Comparison of ENCODE assay signal across 8 cellular contexts in the genomic region with DNA sequence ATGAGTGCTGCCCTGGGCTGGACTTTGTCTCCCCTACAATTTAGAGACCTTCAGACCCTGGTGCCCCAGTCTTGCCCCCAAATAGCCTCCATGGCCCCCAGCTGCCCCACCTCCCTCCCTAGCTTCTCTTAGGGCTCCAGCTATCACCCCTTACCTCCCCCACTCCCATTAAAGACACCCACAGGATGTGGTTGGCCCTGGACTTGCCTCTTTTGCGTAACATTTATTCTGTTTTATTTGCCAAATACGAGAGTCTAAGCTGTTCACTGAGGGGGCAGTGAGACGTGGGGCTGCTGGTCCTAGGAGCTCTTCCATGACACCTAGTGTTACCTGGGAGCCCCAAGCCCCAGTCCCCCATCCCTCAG. TPM values are rescaled to one million over a fixed set of nuclear protein-coding genes. Genes with fewer than 3 reads are reported as not detected.
A peak's percentile ranks its signal among the peaks of the same experiment; 100 is the strongest.
DNase-seq lines count a peak whose midpoint lies in the region; ATAC-seq and TF ChIP-seq lines count a peak whose summit lies in the region.

No MANE protein-coding gene starts in this region.

- H3K36me3 Mint-ChIP-seq in osteocyte (ENCODE audit: unreplicated experiment), result peaks cover 22% of the 10 kb centered on the region

- peak overlapping the region; percentile 93 to 98 (median 96) for H3K27ac ChIP-seq in Peyer's patch

- DNase-seq in GM13976 (ENCODE audit: low spot score) (peak; percentile 32), Peyer's patch (peak; percentile 60 to 79 (median 72)), choroid plexus epithelial cell (ENCODE audit: low read depth) (peak; percentile 60), osteocyte (ENCODE audit: extremely low spot score, unreplicated experiment) (no peak), iPS-NIHi7 (ENCODE audit: extremely low spot score) (no peak), H7 (no peak)

- no peak for TF ChIP-seq POLR2A in Peyer's patch (IDR thresholded peaks at IDR 0.05)

- no peaks in the 10 kb centered on the region for H3K9me3 Mint-ChIP-seq in osteocyte (ENCODE audit: unreplicated experiment)

- no peaks in the 10 kb centered on the region for H3K9me3 ChIP-seq in Peyer's patch

- no peaks in the 10 kb centered on the region for H3K27me3 Mint-ChIP-seq in osteocyte (ENCODE audit: unreplicated experiment)

- peaks cover 0 to 54% (median 0%) of the 10 kb centered on the region in 3 donors for H3K36me3 ChIP-seq in Peyer's patch
- peaks cover 33% of the 10 kb centered on the region for H3K36me3 ChIP-seq in H7 (replicated peaks; ENCODE audit: control insufficient read depth, insufficient read depth, low read length)

- in situ Hi-C loops in GM13976 (cut with MboI; ENCODE audit: low sequenced_read_pairs, unreplicated experiment), result no loop called here

- peaks cover 51% of the 10 kb centered on the region for H3K4me1 Mint-ChIP-seq in osteocyte (ENCODE audit: unreplicated experiment)

- no peaks in the 10 kb centered on the region for H3K27me3 ChIP-seq in Peyer's patch
- peaks cover 3% of the 10 kb centered on the region; the same call in 1 of the 2 replicates for H3K27me3 ChIP-seq in H7 (ENCODE audit: control insufficient read depth, insufficient read depth, low read length)

- TF ChIP-seq CTCF in GM13976 (IDR thresholded peaks at IDR 0.05; ENCODE audit: borderline replicate concordance, control extremely low read depth, extremely low read depth, insufficient read depth, missing control alignments) (no peak), Peyer's patch (IDR thresholded peaks at IDR 0.05) (no peak), choroid plexus epithelial cell (conservative IDR thresholded peaks at IDR 0.05; ENCODE audit: low read depth, low read length) (no peak), osteocyte (IDR thresholded peaks at IDR 0.05) (no peak)

- H3K4me3 ChIP-seq in Peyer's patch (peak overlapping the region; percentile 30 to 89 (median 86)), choroid plexus epithelial cell (ENCODE audit: low read depth, low read length) (peak overlapping the region; percentile 34), H7 (ENCODE audit: insufficient read depth, low read depth, low read length) (no peak overlapping the region)

- peaks cover 4 to 58% (median 26%) of the 10 kb centered on the region in 4 donors for H3K4me1 ChIP-seq in Peyer's patch

- H3K27ac Mint-ChIP-seq in osteocyte (ENCODE audit: unreplicated experiment), result peak overlapping the region; percentile 96

- H3K4me3 Mint-ChIP-seq in osteocyte (ENCODE audit: unreplicated experiment), result peak overlapping the region; percentile 65

- ATAC-seq in GM21447 (IDR thresholded peaks at IDR 0.05; ENCODE audit: unreplicated experiment) (no peak), GM21390 (IDR thresholded peaks at IDR 0.05; ENCODE audit: unreplicated experiment) (no peak)

RNA-seq across cellular contexts. Expression of gene ZC3H12A, which starts 4.5 kb away (rescaled TPM):
- total RNA-seq in Peyer's patch (10 to 100 TPM; 29.7 to 37.0 (median 33.4) TPM), osteocyte (7.0 and 11.3 TPM in 2 replicates)
- total RNA-seq in H7 (2014; rRNA removed; shearing (Covaris generic)), result 11.0 and 12.3 TPM in 2 replicates

RNA-seq across cellular contexts. Expression of gene MEAF6, which starts 35.7 kb away (rescaled TPM):
- total RNA-seq in Peyer's patch (10 to 100 TPM; 26.9 to 81.7 (median 54.7) TPM), osteocyte (62.3 and 62.9 TPM in 2 replicates)
- 65.4 and 71.3 TPM in 2 replicates for total RNA-seq in H7 (2014; rRNA removed; shearing (Covaris generic))

Comparison
In these comparisons a context has a peak if more than half of its experiments do, and no peak if none do; other contexts are left out.
1. DNase-seq: peak in GM13976 (single experiment), Peyer's patch (3 of 3) and choroid plexus epithelial cell (single experiment); none in osteocyte (single experiment), iPS-NIHi7 (single experiment) and H7 (single experiment).